Comparison of ENCODE assay signal across 21 cellular contexts in the genomic region with DNA sequence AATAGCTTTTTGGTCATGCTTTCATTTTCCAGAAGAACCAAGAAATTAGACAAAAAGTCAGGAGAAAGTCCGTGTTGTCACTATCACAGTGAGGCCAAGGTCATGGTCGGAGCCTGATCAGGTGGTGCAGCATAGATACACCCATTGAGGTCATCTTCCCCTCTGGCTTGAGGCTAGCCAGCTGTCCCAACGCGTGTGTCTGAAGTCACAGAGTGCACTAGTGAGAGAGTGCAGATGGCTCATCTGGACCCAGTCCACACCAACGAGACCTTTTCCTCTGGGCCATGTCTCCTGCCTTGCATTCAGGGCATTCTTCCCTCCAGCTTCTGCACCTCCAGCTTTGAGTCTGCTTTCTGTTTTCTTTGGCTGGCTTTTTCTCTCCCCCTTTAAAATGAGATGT.
A peak's percentile ranks its signal among the peaks of the same experiment; 100 is the strongest.
DNase-seq lines count a peak whose midpoint lies in the region; ATAC-seq, FAIRE-seq and TF ChIP-seq lines count a peak whose summit lies in the region.
"Had no signal": no experiment of that assay in that cellular context is flagged by ENCODE, and none has a peak within 500 bp of the region (broad histone marks: within the 10 kb centered on the region; RNA-seq: fewer than 3 reads in every experiment).

No MANE protein-coding gene starts in this region.

- H3K9ac ChIP-seq in K562 (ENCODE audit: insufficient read depth in 1 of 2, low read depth in 2 of 2, low read length in 2 of 2) = no peak overlapping the region; a peak in 1 of 4 replicates

- H3K27me3 ChIP-seq in K562 (ENCODE audit: control insufficient read depth in 2 of 2, insufficient read depth in 2 of 2, low read length in 2 of 2) (no peaks in the 10 kb centered on the region; a peak in 1 of 5 replicates), heart left ventricle (no peaks in the 10 kb centered on the region)
- H3K27me3 ChIP-seq: gastrocnemius medialis had no signal

- H3K27ac ChIP-seq in K562 (ENCODE audit: extremely low read depth, low read depth, low read length) (no peak overlapping the region), heart left ventricle (peak overlapping the region in 11 of 12 donors; percentile 4 to 75 (median 54))
- H3K27ac ChIP-seq: gastrocnemius medialis, WERI-Rb-1 had no signal

- TF ChIP-seq POLR2A in K562 (conservative IDR thresholded peaks at IDR 0.05) (no peak), heart left ventricle (IDR thresholded peaks at IDR 0.05) (no peak)

- intact Hi-C loops in K562 (cut with micrococcal nuclease) = loop anchor here (10.0 kb wide), 1 partner anchor 606 kb away; a partner anchor contains a TSS
- intact Hi-C loops in heart left ventricle (cut with DNase I) = no loop called here
- intact Hi-C loops in mucosa of descending colon (cut with DNase I, micrococcal nuclease) = no loop called here

- peak overlapping the region; percentile 36; the same call in 1 of the 2 replicates for H2AFZ ChIP-seq in K562 (ENCODE audit: low read depth, low read length)
- H2AFZ ChIP-seq: GM23338 had no signal

- TF ChIP-seq RAD21 in K562 (CRISPR knock-in tag; conservative IDR thresholded peaks at IDR 0.05 in 1 of 2, IDR thresholded peaks at IDR 0.05 in 1 of 2) = no peak

- peak; percentile 50 for ATAC-seq in K562
- peak; percentile 88 to 94 (median 92) for ATAC-seq in heart left ventricle
- ATAC-seq in mucosa of descending colon = peak; percentile 39
- ATAC-seq in HG03175 (IDR thresholded peaks at IDR 0.05; ENCODE audit: unreplicated experiment) = no peak
- ATAC-seq: activated CD8-positive, alpha-beta T cell treated with anti-CD3 and anti-CD28 coated beads for 36 hours; GM12878; GM23338; stimulated activated naive CD8-positive, alpha-beta T cell treated with anti-CD3 and anti-CD28 coated beads, Interleukin-15, Interleukin-2, amounts not matched to agents 100 U/mL and 50 U/mL, for 24 hours had no signal

- H3K4me3 ChIP-seq in K562 (no peak overlapping the region), heart left ventricle (no peak overlapping the region), mucosa of descending colon (no peak overlapping the region)
- H3K4me3 ChIP-seq: gastrocnemius medialis, GM12878, GM23338 had no signal

- H3K36me3 ChIP-seq in K562 (ENCODE audit: control insufficient read depth, insufficient read depth, low read length) (no peaks in the 10 kb centered on the region; the same call in 2 of the 3 replicates), heart left ventricle (no peaks in the 10 kb centered on the region), mucosa of descending colon (ENCODE audit: low read depth) (no peaks in the 10 kb centered on the region)
- H3K36me3 ChIP-seq: gastrocnemius medialis, WERI-Rb-1 had no signal

- no peaks in the 10 kb centered on the region for H3K9me1 ChIP-seq in K562 (ENCODE audit: control insufficient read depth, insufficient read depth, low read length)

- CTCF ChIA-PET in K562 (lab: Yijun Ruan, JAX; ENCODE audit: low intra/inter-chr PET ratio) = no interaction called here

- TF ChIP-seq CTCF in K562 (IDR thresholded peaks at IDR 0.05 in 2 of 3, conservative IDR thresholded peaks at IDR 0.05 in 1 of 3; ENCODE audit: insufficient read depth in 2 of 3, low read depth in 1 of 3, low read length in 3 of 3) = no peak
- no peak for TF ChIP-seq CTCF in heart left ventricle (IDR thresholded peaks at IDR 0.05)
- no peak for TF ChIP-seq CTCF in mucosa of descending colon (IDR thresholded peaks at IDR 0.05)

- no peak overlapping the region for H3K4me2 ChIP-seq in K562 (ENCODE audit: insufficient read depth, low read length)
- H3K4me2 ChIP-seq: GM23338 had no signal

- peak; percentile 23 for FAIRE-seq in K562 (lab: Jason Lieb, UNC)
- FAIRE-seq: endothelial cell of umbilical vein, GM12878 had no signal

- POLR2A ChIA-PET in K562 (lab: Yijun Ruan, JAX) = interaction anchor here (1.5 kb wide), 1 partner anchor 9 kb away, joined by 7 read pairs; no protein-coding TSS in a partner anchor

- DNase-seq in K562 (ENCODE audit: extremely low read depth in 1 of 4, low spot score in 3 of 4) (no peak), heart left ventricle (peak; percentile 72 to 92 (median 82)), mucosa of descending colon (peak in 1 of 3 donors; percentile 27), superior temporal gyrus (ENCODE audit: extremely low spot score) (peak; percentile 79), NCI-H1048 (lab: John Stamatoyannopoulos, UW) (no peak), putamen (ENCODE audit: low spot score) (no peak)
- DNase-seq in central memory CD4-positive, alpha-beta T cell = no peak
- DNase-seq: activated CD8-positive, alpha-beta T cell treated with anti-CD3 and anti-CD28 coated beads for 36 hours; cerebellar nuclear complex; COR-L47; NCI-H1417 treated with DMSO at 0.1 percent for 48 hours; NCI-H226; stimulated activated CD4-positive, alpha-beta T cell treated with anti-CD3 and anti-CD28 coated beads, Interleukin-12 subunit alpha, Interleukin-12 subunit beta, amount 100 ng/mL, for 4 hours; stimulated activated naive CD8-positive, alpha-beta T cell treated with anti-CD3 and anti-CD28 coated beads, Interleukin-15, Interleukin-2, amounts not matched to agents 100 U/mL and 50 U/mL, for 24 hours; T-helper 1 cell; WERI-Rb-1 had no signal

- BruUV-seq in K562 (replicated peaks; lab: Mats Ljungman, UMichigan) = no TSS peak

- H3K9me3 ChIP-seq in K562 (replicated peaks; ENCODE audit: control insufficient read depth, insufficient read depth, low read depth, low read length) (no peaks in the 10 kb centered on the region), heart left ventricle (no peaks in the 10 kb centered on the region), mucosa of descending colon (no peaks in the 10 kb centered on the region)
- H3K9me3 ChIP-seq: gastrocnemius medialis had no signal

- no peak for TF ChIP-seq EP300 in K562 (IDR thresholded peaks at IDR 0.05; ENCODE audit: low read length)

- in situ Hi-C loops in K562 (cut with MboI) = loop anchor here (25.0 kb wide), 1 partner anchor 608 kb away; a partner anchor contains a TSS

- H3K79me2 ChIP-seq in K562 (ENCODE audit: control insufficient read depth, insufficient read depth, low read length) = no peaks in the 10 kb centered on the region

- WGBS in K562 (ENCODE audit: insufficient coverage, low coverage, missing lambda C conversion rate) = 8% methylated on average over 5 of the region's 5 CpGs
- 21 to 39% (median 31%) methylated on average over 5 of the region's 5 CpGs for WGBS in heart left ventricle, 4 donors

- no peaks in the 10 kb centered on the region for H4K20me1 ChIP-seq in K562 (replicated peaks; ENCODE audit: control insufficient read depth, insufficient read depth, low read length)

- no peaks in the 10 kb centered on the region; a peak in 1 of 5 replicates for H3K4me1 ChIP-seq in K562 (replicated peaks in 1 of 2; ENCODE audit: control insufficient read depth in 2 of 2, insufficient read depth in 2 of 2, low read length in 2 of 2)
- peaks cover 0 to 46% (median 24%) of the 10 kb centered on the region in 12 donors for H3K4me1 ChIP-seq in heart left ventricle
- H3K4me1 ChIP-seq in mucosa of descending colon (ENCODE audit: low read depth) = peaks cover 4% of the 10 kb centered on the region
- H3K4me1 ChIP-seq: gastrocnemius medialis had no signal

TF ChIP-seq in K562, 482 proteins besides CTCF, POLR2A, EP300 and RAD21:
- TF ChIP-seq NCOA2 (IDR thresholded peaks at IDR 0.05; ENCODE audit: partially characterized antibody in 2 of 2) (no peak), ZNF134 (CRISPR knock-in tag; conservative IDR thresholded peaks at IDR 0.05) (peak; percentile 70; the same call in 1 of the 2 replicates)
TF ChIP-seq in K562: peak in this region for 1.

Comparison
In these comparisons a context has a peak if more than half of its experiments do, and no peak if none do; other contexts are left out.
1. DNase-seq: peak in heart left ventricle (5 of 5) and superior temporal gyrus (single experiment); none in K562 (0 of 4), NCI-H1048 (single experiment), putamen (single experiment) and central memory CD4-positive, alpha-beta T cell (single experiment).